1 cellular context compared by ENCODE assay signal in genomic region chr12:64691793-64692583, GRCh38.
TF ChIP-seq lines count a peak whose summit lies in the region.

No MANE protein-coding gene starts in this region.

TF ChIP-seq in H1, 55 proteins besides CTCF, POLR2A, EP300 and RAD21 (continued from another document):
- TF ChIP-seq CHD7 (IDR thresholded peaks at IDR 0.05; ENCODE audit: insufficient replicate concordance, low read length) (peak; percentile 21), BRCA1 (IDR thresholded peaks at IDR 0.05; ENCODE audit: low read depth, low read length) (no peak), SP1 (IDR thresholded peaks at IDR 0.05; ENCODE audit: low read depth, low read length) (0 out of 2 replicates have a peak, but pooled peaks have one; percentile 1), JUND (IDR thresholded peaks at IDR 0.05; ENCODE audit: low read length) (peak; percentile 53; the same call in 1 of the 2 replicates), HDAC2 (IDR thresholded peaks at IDR 0.05; ENCODE audit: borderline replicate concordance in 1 of 2, low read depth in 2 of 2, low read length in 2 of 2) (no peak), SIX5 (IDR thresholded peaks at IDR 0.05; ENCODE audit: low read depth, low read length) (no peak), BCL11A (IDR thresholded peaks at IDR 0.05; ENCODE audit: low read depth in 2 of 2, low read length in 2 of 2) (no peak), ASH2L (IDR thresholded peaks at IDR 0.05; ENCODE audit: low read length) (peak; percentile 18), KDM4A (IDR thresholded peaks at IDR 0.05; ENCODE audit: low read depth, low read length, severe bottlenecking) (no peak), GTF2F1 (IDR thresholded peaks at IDR 0.05; ENCODE audit: borderline replicate concordance, low read depth, low read length) (no peak)
- TF ChIP-seq, protein P1, sequence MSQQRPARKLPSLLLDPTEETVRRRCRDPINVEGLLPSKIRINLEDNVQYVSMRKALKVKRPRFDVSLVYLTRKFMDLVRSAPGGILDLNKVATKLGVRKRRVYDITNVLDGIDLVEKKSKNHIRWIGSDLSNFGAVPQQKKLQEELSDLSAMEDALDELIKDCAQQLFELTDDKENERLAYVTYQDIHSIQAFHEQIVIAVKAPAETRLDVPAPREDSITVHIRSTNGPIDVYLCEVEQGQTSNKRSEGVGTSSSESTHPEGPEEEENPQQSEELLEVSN (IDR thresholded peaks at IDR 0.05): no peak
